Comparison of ENCODE assay signal across 8 cellular contexts in the genomic region with DNA sequence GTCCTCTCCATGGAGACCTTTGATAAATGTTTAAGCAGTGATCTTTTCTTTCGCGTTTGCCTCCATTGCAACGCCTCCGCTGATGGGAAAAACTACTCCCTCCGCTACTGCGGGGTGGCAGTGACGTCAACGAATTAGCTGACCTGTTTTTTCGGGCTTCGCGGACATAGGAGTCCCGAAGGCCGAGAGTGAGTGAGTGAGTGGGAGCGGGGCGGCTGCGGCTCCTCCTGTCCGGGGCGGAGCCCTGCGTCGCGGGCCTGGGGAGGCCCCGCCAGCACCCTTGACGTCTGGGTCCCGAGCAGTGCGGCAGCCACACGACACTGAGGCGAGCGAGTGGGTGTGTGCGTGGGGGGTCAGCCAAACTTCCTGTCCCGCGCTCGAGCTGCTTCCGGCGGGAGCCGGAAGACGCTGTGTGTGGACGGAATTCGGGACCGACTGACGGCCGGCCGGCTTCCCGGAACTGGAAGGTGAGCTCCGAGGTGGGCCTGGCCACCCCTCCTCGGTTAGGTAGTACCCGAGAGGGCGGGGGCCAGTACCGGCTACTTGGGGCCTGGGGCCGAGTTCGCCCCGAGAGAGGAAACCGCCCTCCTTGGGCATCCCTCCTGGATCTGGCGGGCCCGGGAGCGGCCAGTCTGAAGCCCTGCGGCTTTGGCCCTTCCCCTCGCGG. TPM values are rescaled to one million over a fixed set of nuclear protein-coding genes. Genes with fewer than 3 reads are reported as not detected.
DNase-seq lines count a peak whose midpoint lies in the region; ATAC-seq, FAIRE-seq and TF ChIP-seq lines count a peak whose summit lies in the region.

TSS of gene ZNF410 (plus strand) at position 411 of the 667 bp plus-strand sequence. CDS start 5,317 bp downstream, outside the sequence.

- no peak for TF ChIP-seq CTCF in H1 (IDR thresholded peaks at IDR 0.05; ENCODE audit: control extremely low read depth in 1 of 3, insufficient read depth in 1 of 3, low read depth in 1 of 3, low read length in 3 of 3)

- peak; percentile 88 for ATAC-seq in GM21367 (IDR thresholded peaks at IDR 0.05; ENCODE audit: unreplicated experiment)

- H3K23ac ChIP-seq in H1 (ENCODE audit: insufficient read length) (no peak within 1 kb of the TSS), mesenchymal stem cell (ENCODE audit: low read length in 2 of 2) (no peak within 1 kb of the TSS)

- peak within 1 kb of the TSS; percentile 90 for H4K8ac ChIP-seq in H1 (ENCODE audit: extremely low read depth, insufficient read depth, low read length)
- peak within 1 kb of the TSS; percentile 87 for H4K8ac ChIP-seq in mesenchymal stem cell (ENCODE audit: low read length)

- H3K9ac ChIP-seq in H1 (replicated peaks in 1 of 4; ENCODE audit: extremely low read depth in 1 of 4, low read depth in 3 of 4, low read length in 3 of 4) (peak within 1 kb of the TSS; percentile 46 to 93 (median 84)), mesenchymal stem cell (ENCODE audit: low read length) (peak within 1 kb of the TSS; percentile 98)

- H3K36me3 ChIP-seq in H1 (ENCODE audit: control insufficient read depth in 2 of 4, insufficient read depth in 4 of 4, low read length in 3 of 4) (peaks cover 0 to 4% (median 0%) of the 10 kb centered on the region in 4 experiments; a peak in 2 of 8 replicates), mesenchymal stem cell (ENCODE audit: control insufficient read depth in 1 of 2, insufficient read depth in 2 of 2, low read depth in 1 of 2, low read length in 2 of 2) (peaks cover 0 to 5% of the 10 kb centered on the region in 2 experiments)

- H2AK5ac ChIP-seq in H1 (ENCODE audit: low read depth, low read length) = no peak within 1 kb of the TSS
- H2AK5ac ChIP-seq in mesenchymal stem cell (ENCODE audit: low read length, severe bottlenecking) = peak within 1 kb of the TSS; percentile 44

- H3K18ac ChIP-seq in H1 (ENCODE audit: extremely low read depth, low read length) = peak within 1 kb of the TSS; percentile 78
- H3K18ac ChIP-seq in mesenchymal stem cell (ENCODE audit: low read depth in 1 of 2, low read length in 2 of 2) = peak within 1 kb of the TSS; percentile 77 to 89

- H3K23me2 ChIP-seq in H1 (ENCODE audit: low read depth, low read length) = peaks cover 10% of the 10 kb centered on the region

- H3K9me3 ChIP-seq in H1 (ENCODE audit: insufficient read depth in 2 of 2, low read depth in 1 of 2, low read length in 1 of 2) (no peaks in the 10 kb centered on the region), mesenchymal stem cell (ENCODE audit: control insufficient read depth, low read length) (no peaks in the 10 kb centered on the region)

- CTCF ChIA-PET in H1 (lab: Charles Lee; ENCODE audit: partially characterized antibody) = interaction anchor here (0.7 to 1.5 kb wide), 2 partner anchors 66 to 316 kb away, joined by 3 to 4 read pairs; no protein-coding TSS in a partner anchor

- H2BK12ac ChIP-seq in H1 (ENCODE audit: low read depth, low read length) = no peak within 1 kb of the TSS
- H2BK12ac ChIP-seq in mesenchymal stem cell (ENCODE audit: low read length in 2 of 2) = no peak within 1 kb of the TSS

- H3K4me3 ChIP-seq in H1 (ENCODE audit: extremely low read depth in 1 of 4, insufficient read depth in 2 of 4, low read depth in 3 of 4, low read length in 4 of 4) (peak within 1 kb of the TSS; percentile 90 to 98 (median 93)), mesenchymal stem cell (ENCODE audit: insufficient read depth in 1 of 2, low read depth in 1 of 2, low read length in 2 of 2) (peak within 1 kb of the TSS; percentile 83 to 86)

- H4K5ac ChIP-seq in H1 (ENCODE audit: insufficient read length, low read depth, low read length) = peak within 1 kb of the TSS; percentile 28

- H3K27ac ChIP-seq in H1 (ENCODE audit: low read depth, low read length) = peak within 1 kb of the TSS; percentile 65; the same call in 1 of the 2 replicates
- H3K27ac ChIP-seq in mesenchymal stem cell (ENCODE audit: low read length, poor library complexity, severe bottlenecking) = peak within 1 kb of the TSS; percentile 90

- no peak within 1 kb of the TSS for H3K14ac ChIP-seq in H1 (ENCODE audit: insufficient read length)
- peak within 1 kb of the TSS; percentile 90 to 93 for H3K14ac ChIP-seq in mesenchymal stem cell (ENCODE audit: low read length in 2 of 2)

- peak within 1 kb of the TSS; percentile 35 for H2BK5ac ChIP-seq in H1 (ENCODE audit: low read depth, low read length)
- H2BK5ac ChIP-seq in mesenchymal stem cell (ENCODE audit: low read depth, low read length, poor library complexity, severe bottlenecking) = peak within 1 kb of the TSS; percentile 78

- H3K4ac ChIP-seq in H1 (replicated peaks; ENCODE audit: insufficient read length, low read depth, low read length) (no peak within 1 kb of the TSS), mesenchymal stem cell (ENCODE audit: low read depth in 1 of 2, low read length in 2 of 2) (peak within 1 kb of the TSS in 1 of 2 experiments; percentile 82)

- TF ChIP-seq EP300 in H1 (IDR thresholded peaks at IDR 0.05; ENCODE audit: borderline replicate concordance in 1 of 2, low read depth in 2 of 2, low read length in 2 of 2) = no peak

- peaks cover 0 to 2% (median 0%) of the 10 kb centered on the region in 4 experiments; a peak in 1 of 7 replicates for H3K4me1 ChIP-seq in H1 (replicated peaks in 1 of 4; ENCODE audit: control insufficient read depth in 3 of 4, insufficient read depth in 4 of 4, low read length in 3 of 4)
- peaks cover 2% of the 10 kb centered on the region for H3K4me1 ChIP-seq in mesenchymal stem cell (ENCODE audit: control insufficient read depth, insufficient read depth, low read depth, low read length)

- WGBS in H1 (ENCODE audit: extremely low coverage in 1 of 2, insufficient coverage in 1 of 2, insufficient read length in 1 of 2, insufficient replicate concordance in 2 of 2, low coverage in 1 of 2, low lambda C conversion rate in 2 of 2, missing lambda C conversion rate in 1 of 2), 2 experiments = 1% methylated on average over 34 of the region's 58 CpGs; no CpG with 5 or more reads in 1 of the 2 experiments
- WGBS in mesenchymal stem cell = under 1% methylated on average over 56 of the region's 58 CpGs

- H3K4me2 ChIP-seq in H1 (ENCODE audit: insufficient read depth in 1 of 2, low read depth in 2 of 2, low read length in 2 of 2) (peak within 1 kb of the TSS; percentile 68 to 94), mesenchymal stem cell (ENCODE audit: low read length, poor library complexity, severe bottlenecking) (peak within 1 kb of the TSS; percentile 73)

- H2BK15ac ChIP-seq in H1 (ENCODE audit: low read length) (no peak within 1 kb of the TSS), mesenchymal stem cell (ENCODE audit: low read depth, poor library complexity, severe bottlenecking) (peak within 1 kb of the TSS; percentile 63)

- POLR2A ChIA-PET in H1 (lab: Charles Lee; ENCODE audit: partially characterized antibody) = interaction anchor here (0.6 to 2.7 kb wide), 17 partner anchors 9 to 296 kb away, joined by 3 to 18 read pairs (median 3); partner anchors contain the start of genes ACOT6, COQ6, FAM161B and PTGR2

- H2BK120ac ChIP-seq in H1 (replicated peaks; ENCODE audit: low read depth, low read length) (no peak within 1 kb of the TSS), mesenchymal stem cell (ENCODE audit: low read depth, low read length) (peak within 1 kb of the TSS; percentile 68)

- no peak for TF ChIP-seq RAD21 in H1 (IDR thresholded peaks at IDR 0.05 in 1 of 2, conservative IDR thresholded peaks at IDR 0.05 in 1 of 2; ENCODE audit: low read depth in 2 of 2, low read length in 2 of 2)

- peak within 1 kb of the TSS; percentile 42 for H3K56ac ChIP-seq in H1 (replicated peaks; ENCODE audit: insufficient read length, low read depth, low read length)

- H2AFZ ChIP-seq in H1 (ENCODE audit: low read length) (peak within 1 kb of the TSS; percentile 66), mesenchymal stem cell (ENCODE audit: low read depth, low read length) (peak within 1 kb of the TSS; percentile 72)

- DNase-seq in COLO829 (ENCODE audit: low spot score) (peak; percentile 92), HTR-8/SVneo (ENCODE audit: insufficient read length, low spot score) (peak; percentile 100), NOMO-1 treated with dmso at 0.1 percent for 144 hours (lab: John Stamatoyannopoulos, UW; ENCODE audit: unreplicated experiment) (peak; percentile 90), H1 (ENCODE audit: low read depth in 1 of 2, low spot score in 2 of 2) (peak; percentile 70 to 86), mesenchymal stem cell (peak; percentile 99)
- DNase-seq in activated CD8-positive, alpha-beta memory T cell treated with anti-CD3 and anti-CD28 coated beads for 48 hours (ENCODE audit: low read depth in 2 of 3, low spot score in 2 of 3) = peak; percentile 83 to 91 (median 83)
- DNase-seq in stimulated activated CD8-positive, alpha-beta memory T cell treated with anti-CD3 and anti-CD28 coated beads, Interleukin-12 subunit alpha, Interleukin-12 subunit beta, amount 100 ng/mL, for 4 hours (ENCODE audit: low read depth) = peak; percentile 86

- FAIRE-seq in HTR-8/SVneo (lab: Jason Lieb, UNC) (peak; percentile 99), H1 (lab: Jason Lieb, UNC) (peak; percentile 58)

- H3K79me1 ChIP-seq in H1 (ENCODE audit: low read depth, low read length) (no peaks in the 10 kb centered on the region), mesenchymal stem cell (replicated peaks; ENCODE audit: low read length, poor library complexity, severe bottlenecking) (peaks cover 4% of the 10 kb centered on the region)

- H4K91ac ChIP-seq in H1 (replicated peaks; ENCODE audit: insufficient read length, low read length) (no peak within 1 kb of the TSS), mesenchymal stem cell (ENCODE audit: low read length) (peak within 1 kb of the TSS; percentile 11)

- TF ChIP-seq POLR2A in H1 (IDR thresholded peaks at IDR 0.05; ENCODE audit: control extremely low read depth in 1 of 2, low read depth in 2 of 2, low read length in 2 of 2) = peak; percentile 38 to 60

- no peaks in the 10 kb centered on the region for H4K20me1 ChIP-seq in H1 (replicated peaks in 1 of 2; ENCODE audit: control insufficient read depth in 1 of 2, insufficient read depth in 2 of 2, low read length in 2 of 2)

- no peak within 1 kb of the TSS for H2BK20ac ChIP-seq in H1 (ENCODE audit: low read length)

- peaks cover 3 to 38% of the 10 kb centered on the region in 2 experiments; a peak in 3 of 4 replicates for H3K79me2 ChIP-seq in H1 (ENCODE audit: control insufficient read depth in 1 of 2, insufficient read depth in 2 of 2, low read length in 2 of 2)

- H3K27me3 ChIP-seq in H1 (replicated peaks in 1 of 4; ENCODE audit: control insufficient read depth in 3 of 4, extremely low read depth in 1 of 4, insufficient read depth in 3 of 4, low read length in 3 of 4) (no peaks in the 10 kb centered on the region), mesenchymal stem cell (ENCODE audit: control insufficient read depth in 1 of 2, insufficient read depth in 1 of 2, low read length in 2 of 2) (no peaks in the 10 kb centered on the region)

RNA-seq across cellular contexts. Expression of gene ZNF410, which starts in this region (rescaled TPM):
- 18.9 and 19.1 TPM in 2 replicates for total RNA-seq in H1 (2021; fragmentation: NEBNext Ultra II Directional; extraction: Animal tissue kit (Norgen Biotek cat#: 25700))
- polyA plus RNA-seq in H1 (2011; rRNA removed) = 6.3 and 11.2 TPM in 2 replicates
- 12.3 TPM for polyA plus RNA-seq in H1 (2011; cell fraction: cytosol; rRNA removed)
- 15.2 TPM for polyA plus RNA-seq in H1 (2011; cell fraction: nucleus; rRNA removed)
- 14.9 to 16.8 TPM (median 15.9 TPM) in 4 replicates for polyA plus RNA-seq in H1 (2012, experiment 1 of 2)
- polyA plus RNA-seq in H1 (2012, experiment 2 of 2) = 3.3 TPM
- 7.4 TPM for polyA plus RNA-seq in H1 (2013, experiment 1 of 2)
- polyA plus RNA-seq in H1 (2013, experiment 2 of 2) = 8.0 TPM
- 24.5 and 25.8 TPM in 2 replicates for polyA minus RNA-seq in H1 (2011; rRNA and poly(A)+ RNA removed)
- polyA minus RNA-seq in H1 (2011; cell fraction: cytosol; rRNA and poly(A)+ RNA removed) = 8.9 TPM
- polyA minus RNA-seq in H1 (2011; cell fraction: nucleus; rRNA and poly(A)+ RNA removed) = 26.8 TPM
- polyA plus RNA-seq in mesenchymal stem cell (2013, experiment 1 of 2) = 19.6 TPM
- 20.9 TPM for polyA plus RNA-seq in mesenchymal stem cell (2013, experiment 2 of 2)

Comparison
In these comparisons a context has a peak if more than half of its experiments do, and no peak if none do; other contexts are left out.
1. Peak in every context shown above with its lines: DNase-seq, ATAC-seq, H3K4me3 ChIP-seq and H3K27ac ChIP-seq.